ENCODE assay signal across 31 cellular contexts in genomic region chr10:96457341-96457740, GRCh38.
"Had no signal": no experiment of that assay in that cellular context is flagged by ENCODE, and none has a peak within 500 bp of the region (broad histone marks: within the 10 kb centered on the region; RNA-seq: fewer than 3 reads in every experiment).

No MANE protein-coding gene starts in this region.

- H3K27me3 Mint-ChIP-seq: activated CD4-positive, alpha-beta T cell treated with anti-CD3 and anti-CD28 coated beads for 36 hours had no signal

- ATAC-seq: activated CD4-positive, alpha-beta T cell treated with anti-CD3 and anti-CD28 coated beads for 36 hours; activated CD4-positive, CD25-positive, alpha-beta regulatory T cell treated with anti-CD3 and anti-CD28 coated beads, Interleukin-2, amount 50 U/mL, for 24 hours; activated CD8-positive, alpha-beta T cell treated with anti-CD3 and anti-CD28 coated beads, Interleukin-2, amount 10 ng/mL, durations not matched to agents 7 days and 5 days; activated naive CD8-positive, alpha-beta T cell treated with anti-CD3 and anti-CD28 coated beads, Interleukin-2, amount 50 U/mL, for 24 hours had no signal

- H3K36me3 Mint-ChIP-seq: activated naive CD4-positive, alpha-beta T cell treated with anti-CD3 and anti-CD28 coated beads, Interleukin-2, amount 10 ng/mL, durations not matched to agents 7 days and 5 days; activated naive CD8-positive, alpha-beta T cell; brain had no signal

- H3K4me1 ChIP-seq: SJCRH30 had no signal

- H3K4me1 Mint-ChIP-seq: activated CD4-positive, alpha-beta T cell treated with anti-CD3 and anti-CD28 coated beads for 36 hours; activated CD4-positive, alpha-beta T cell treated with anti-CD3 and anti-CD28 coated beads, Interleukin-2, amount 10 ng/mL, durations not matched to agents 7 days and 5 days; activated naive CD4-positive, alpha-beta T cell treated with anti-CD3 and anti-CD28 coated beads, Interleukin-2, amount 10 ng/mL, durations not matched to agents 7 days and 5 days; activated naive CD8-positive, alpha-beta T cell treated with anti-CD3 and anti-CD28 coated beads, Interleukin-2, amount 50 U/mL, for 24 hours had no signal

- H3K27me3 ChIP-seq: MG63, SJCRH30 had no signal

- H3K9me3 ChIP-seq: MG63, SJCRH30 had no signal

- H3K27ac ChIP-seq: SJCRH30, SK-N-MC had no signal

- H3K36me3 ChIP-seq: MG63, SJCRH30 had no signal

- H3K27ac Mint-ChIP-seq: activated CD4-positive, alpha-beta T cell treated with anti-CD3 and anti-CD28 coated beads for 36 hours; activated CD4-positive, alpha-beta T cell treated with anti-CD3 and anti-CD28 coated beads, Interleukin-2, amount 10 ng/mL, durations not matched to agents 7 days and 5 days; activated CD8-positive, alpha-beta T cell treated with anti-CD3 and anti-CD28 coated beads, Interleukin-2, amount 10 ng/mL, durations not matched to agents 7 days and 5 days; activated naive CD4-positive, alpha-beta T cell treated with anti-CD3 and anti-CD28 coated beads, Interleukin-2, amount 10 ng/mL, durations not matched to agents 7 days and 5 days; activated naive CD8-positive, alpha-beta T cell; activated naive CD8-positive, alpha-beta T cell treated with anti-CD3 and anti-CD28 coated beads, Interleukin-2, amount 50 U/mL, for 24 hours; brain; T-helper 1 cell treated with Interleukin-12 subunit alpha and Interleukin-12 subunit beta and Interleukin-4 antibody, amounts not matched to agents 30 μg/mL and 1 μg/mL, for 36 hours; T-helper 2 cell treated with Interferon-gamma antibody and Interleukin-4, amounts not matched to agents 5 μg/mL and 100 μg/mL, for 36 hours had no signal

- H3K4me3 Mint-ChIP-seq: activated CD4-positive, alpha-beta T cell treated with anti-CD3 and anti-CD28 coated beads for 36 hours; activated CD4-positive, alpha-beta T cell treated with anti-CD3 and anti-CD28 coated beads, Interleukin-2, amount 10 ng/mL, durations not matched to agents 7 days and 5 days; activated CD8-positive, alpha-beta T cell treated with anti-CD3 and anti-CD28 coated beads, Interleukin-2, amount 10 ng/mL, durations not matched to agents 7 days and 5 days; activated naive CD4-positive, alpha-beta T cell treated with anti-CD3 and anti-CD28 coated beads, Interleukin-2, amount 10 ng/mL, durations not matched to agents 7 days and 5 days; activated naive CD8-positive, alpha-beta T cell; activated naive CD8-positive, alpha-beta T cell treated with anti-CD3 and anti-CD28 coated beads, Interleukin-2, amount 50 U/mL, for 24 hours; brain; T-helper 1 cell treated with Interleukin-12 subunit alpha and Interleukin-12 subunit beta and Interleukin-4 antibody, amounts not matched to agents 30 μg/mL and 1 μg/mL, for 36 hours; T-helper 2 cell treated with Interferon-gamma antibody and Interleukin-4, amounts not matched to agents 5 μg/mL and 100 μg/mL, for 36 hours had no signal

- DNase-seq: activated CD4-positive, alpha-beta T cell treated with anti-CD3 and anti-CD28 coated beads for 36 hours; activated CD4-positive, alpha-beta T cell treated with anti-CD3 and anti-CD28 coated beads, Interleukin-2, amount 10 ng/mL, durations not matched to agents 7 days and 5 days; activated CD4-positive, alpha-beta T cell treated with anti-CD3 and anti-CD28 coated beads, Interleukin-2, amount 50 U/mL, for 48 hours; activated CD8-positive, alpha-beta memory T cell treated with anti-CD3 and anti-CD28 coated beads, Interleukin-2, amount 50 U/mL, for 4 hours; activated CD8-positive, alpha-beta T cell treated with anti-CD3 and anti-CD28 coated beads, Interleukin-2, amount 10 ng/mL, durations not matched to agents 7 days and 5 days; activated effector memory CD4-positive, alpha-beta T cell treated with Interleukin-2 at 50 U/mL for 16 hours; activated naive CD4-positive, alpha-beta T cell treated with anti-CD3 and anti-CD28 coated beads, Interleukin-2, amount 10 ng/mL, durations not matched to agents 7 days and 5 days; activated naive CD8-positive, alpha-beta T cell treated with anti-CD3 and anti-CD28 coated beads, Interleukin-2, amount 50 U/mL, for 24 hours; activated T-cell treated with anti-CD3 and anti-CD28 coated beads, Interleukin-2, amount 50 U/mL, for 48 hours; anterior cingulate cortex; caudate nucleus; cerebellar nuclear complex; Kasumi-1; MG63; NCI-H1048; NCI-H1105 treated with DMSO at 0.1 percent for 48 hours; NCI-H1436; NCI-H1694; NCI-H1930; NCI-H2081 treated with DMSO at 0.1 percent for 48 hours; NCI-H226; NCI-H446 treated with DMSO at 0.1 percent for 48 hours; NCI-H524; SHP77; SJCRH30 had no signal

- H3K4me3 ChIP-seq: MG63, SJCRH30, SK-N-MC had no signal
